16 cellular contexts compared by ENCODE assay signal in genomic region chr9:120475341-120475740, GRCh38.
A peak's percentile ranks its signal among the peaks of the same experiment; 100 is the strongest.
DNase-seq lines count a peak whose midpoint lies in the region; ATAC-seq and TF ChIP-seq lines count a peak whose summit lies in the region.
"Had no signal": no experiment of that assay in that cellular context is flagged by ENCODE, and none has a peak within 500 bp of the region (broad histone marks: within the 10 kb centered on the region; RNA-seq: fewer than 3 reads in every experiment).

No MANE protein-coding gene starts in this region.

- peak overlapping the region in 2 of 3 donors; percentile 46 to 84 for H3K27ac Mint-ChIP-seq in CD4-positive, CD25-positive, alpha-beta regulatory T cell
- H3K27ac Mint-ChIP-seq: memory B cell; stimulated activated memory B cell treated with anti-CD40 and anti-IgM and Interleukin-4, amounts not matched to agents 10 μg/mL and 1 μg/mL and 100 μg/mL, for 72 hours had no signal

- H3K4me3 ChIP-seq in CD4-positive, CD25-positive, alpha-beta regulatory T cell (ENCODE audit: low read depth, low read length) = no peak overlapping the region
- H3K4me3 ChIP-seq in foreskin fibroblast (ENCODE audit: low read depth in 1 of 2, low read length in 2 of 2) (no peak overlapping the region), skeletal muscle tissue (ENCODE audit: low read length in 3 of 3) (no peak overlapping the region)
- H3K4me3 ChIP-seq: ascending aorta had no signal

- TF ChIP-seq CTCF in foreskin fibroblast (IDR thresholded peaks at IDR 0.05; ENCODE audit: low read depth, low read length) = no peak

- no peaks in the 10 kb centered on the region for H3K9me3 ChIP-seq in CD4-positive, CD25-positive, alpha-beta regulatory T cell (ENCODE audit: control insufficient read depth in 2 of 2, low read length in 2 of 2)
- H3K9me3 ChIP-seq in skeletal muscle tissue (ENCODE audit: control insufficient read depth in 3 of 3, low read length in 3 of 3) = no peaks in the 10 kb centered on the region
- H3K9me3 ChIP-seq: ascending aorta had no signal

- ATAC-seq in CD4-positive, CD25-positive, alpha-beta regulatory T cell (ENCODE audit: low read depth in 2 of 2) = no peak
- ATAC-seq in HG03175 (IDR thresholded peaks at IDR 0.05; ENCODE audit: unreplicated experiment) = no peak
- ATAC-seq in GM18858 (IDR thresholded peaks at IDR 0.05; ENCODE audit: unreplicated experiment) = no peak
- ATAC-seq: PC-3; stimulated activated memory B cell treated with anti-CD40 and anti-IgM and Interleukin-4, amounts not matched to agents 10 μg/mL and 1 μg/mL and 100 μg/mL, for 72 hours had no signal

- H3K27ac ChIP-seq in CD4-positive, CD25-positive, alpha-beta regulatory T cell (ENCODE audit: insufficient read depth, low read length, poor library complexity, severe bottlenecking) = no peak overlapping the region
- H3K27ac ChIP-seq in angular gyrus (ENCODE audit: low read depth, low read length) (peak overlapping the region; percentile 18), skeletal muscle tissue (ENCODE audit: low read depth, low read length) (peak overlapping the region; percentile 8)

- no peaks in the 10 kb centered on the region for H3K9me3 Mint-ChIP-seq in CD4-positive, CD25-positive, alpha-beta regulatory T cell
- H3K9me3 Mint-ChIP-seq: memory B cell; stimulated activated memory B cell treated with anti-CD40 and anti-IgM and Interleukin-4, amounts not matched to agents 10 μg/mL and 1 μg/mL and 100 μg/mL, for 72 hours had no signal

- H3K27me3 ChIP-seq in CD4-positive, CD25-positive, alpha-beta regulatory T cell (ENCODE audit: control insufficient read depth, insufficient read depth, low read length) = no peaks in the 10 kb centered on the region
- no peaks in the 10 kb centered on the region for H3K27me3 ChIP-seq in skeletal muscle tissue (ENCODE audit: control insufficient read depth in 3 of 3, insufficient read depth in 3 of 3, low read length in 3 of 3)
- H3K27me3 ChIP-seq: ascending aorta had no signal

- no peaks in the 10 kb centered on the region for H3K4me1 ChIP-seq in CD4-positive, CD25-positive, alpha-beta regulatory T cell (ENCODE audit: control insufficient read depth, insufficient read depth, low read length, poor library complexity, severe bottlenecking)
- H3K4me1 ChIP-seq in skeletal muscle tissue (ENCODE audit: control insufficient read depth in 3 of 3, insufficient read depth in 3 of 3, low read length in 3 of 3) = peaks cover 6 to 17% (median 15%) of the 10 kb centered on the region in 3 donors

- peaks cover 74% of the 10 kb centered on the region for H3K36me3 ChIP-seq in CD4-positive, CD25-positive, alpha-beta regulatory T cell (ENCODE audit: control insufficient read depth, insufficient read depth, low read length)
- H3K36me3 ChIP-seq in skeletal muscle tissue (ENCODE audit: control insufficient read depth in 3 of 3, insufficient read depth in 3 of 3, low read length in 3 of 3) = peaks cover 2 to 35% (median 33%) of the 10 kb centered on the region in 3 donors

- H3K36me3 Mint-ChIP-seq in CD4-positive, CD25-positive, alpha-beta regulatory T cell = peaks cover 66% of the 10 kb centered on the region

- DNase-seq in CD4-positive, CD25-positive, alpha-beta regulatory T cell = no peak
- DNase-seq in foreskin fibroblast (peak; percentile 68 to 82), dermis blood vessel endothelial cell (no peak), NCI-H1930 (lab: John Stamatoyannopoulos, UW) (no peak)
- DNase-seq: activated CD4-positive, alpha-beta T cell treated with anti-CD3 and anti-CD28 coated beads for 1 hour; Calu3; NCI-H1105 treated with DMSO at 0.1 percent for 48 hours; PC-3; stimulated activated CD4-positive, alpha-beta T cell treated with anti-CD3 and anti-CD28 coated beads, Interleukin-4, amount 100 ng/mL, for 1 hour had no signal

- H3K27me3 Mint-ChIP-seq in CD4-positive, CD25-positive, alpha-beta regulatory T cell = no peaks in the 10 kb centered on the region
- H3K27me3 Mint-ChIP-seq: memory B cell; stimulated activated memory B cell treated with anti-CD40 and anti-IgM and Interleukin-4, amounts not matched to agents 10 μg/mL and 1 μg/mL and 100 μg/mL, for 72 hours had no signal

- no peak overlapping the region for H3K9ac ChIP-seq in skeletal muscle tissue (ENCODE audit: low read depth in 1 of 3, low read length in 3 of 3)

- no peak overlapping the region for H3K4me3 Mint-ChIP-seq in CD4-positive, CD25-positive, alpha-beta regulatory T cell
- H3K4me3 Mint-ChIP-seq: memory B cell; stimulated activated memory B cell treated with anti-CD40 and anti-IgM and Interleukin-4, amounts not matched to agents 10 μg/mL and 1 μg/mL and 100 μg/mL, for 72 hours had no signal

- H3K4me1 Mint-ChIP-seq in CD4-positive, CD25-positive, alpha-beta regulatory T cell = peaks cover 4 to 22% (median 11%) of the 10 kb centered on the region in 4 donors
- H3K4me1 Mint-ChIP-seq: stimulated activated memory B cell treated with anti-CD40 and anti-IgM and Interleukin-4, amounts not matched to agents 10 μg/mL and 1 μg/mL and 100 μg/mL, for 72 hours had no signal

Comparison
In these comparisons a context has a peak if more than half of its experiments do, and no peak if none do; other contexts are left out.
1. DNase-seq: peak in foreskin fibroblast (2 of 2); none in CD4-positive, CD25-positive, alpha-beta regulatory T cell (0 of 3), dermis blood vessel endothelial cell (single experiment) and NCI-H1930 (0 of 2).